In the genomic region with DNA sequence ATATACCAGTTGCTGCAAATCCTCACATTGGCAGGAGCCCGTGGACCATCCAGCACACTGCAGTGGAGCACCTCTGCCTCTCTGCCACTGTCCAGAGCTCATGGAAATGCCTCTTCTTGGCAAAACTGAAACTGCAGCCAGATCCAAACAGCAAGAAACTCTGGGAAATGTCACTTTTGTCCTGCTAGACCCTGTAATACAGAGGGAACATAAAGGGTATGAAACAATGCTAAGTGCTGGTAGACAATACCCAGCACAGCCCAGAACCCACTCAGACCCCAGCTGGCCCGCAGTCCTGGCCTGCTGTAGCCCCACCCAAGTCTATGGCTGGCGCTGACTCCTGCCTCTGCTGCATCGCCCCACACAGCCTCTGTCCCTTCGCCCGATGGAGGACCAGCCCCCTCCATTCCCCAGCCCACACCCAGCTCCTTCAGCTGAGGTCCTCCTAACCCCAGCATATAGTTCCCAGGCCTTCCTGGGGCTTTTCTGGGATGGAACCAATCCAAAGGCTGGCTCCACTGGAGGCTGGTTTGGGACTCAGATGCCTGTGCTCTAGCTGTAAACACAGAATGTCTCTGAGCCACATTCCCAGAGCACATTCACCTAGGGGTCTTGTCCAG, we compare ENCODE assay signal across 24 cellular contexts.
DNase-seq lines count a peak whose midpoint lies in the region; TF ChIP-seq lines count a peak whose summit lies in the region.
"Had no signal": no experiment of that assay in that cellular context is flagged by ENCODE, and none has a peak within 500 bp of the region (broad histone marks: within the 10 kb centered on the region; RNA-seq: fewer than 3 reads in every experiment).

No MANE protein-coding gene starts in this region.

- no peak overlapping the region for H2BK20ac ChIP-seq in H9 (ENCODE audit: low read depth, low read length, poor library complexity, severe bottlenecking)

- H3K4ac ChIP-seq in H9 (ENCODE audit: low read depth, low read length), result no peak overlapping the region

- H2AFZ ChIP-seq in H9 (ENCODE audit: low read length), result no peak overlapping the region

- no peak overlapping the region for H3T11ph ChIP-seq in H9 (ENCODE audit: low read length)

- TF ChIP-seq POLR2A in esophagus muscularis mucosa (IDR thresholded peaks at IDR 0.05; ENCODE audit: low read depth), result no peak
- TF ChIP-seq POLR2A in sigmoid colon (IDR thresholded peaks at IDR 0.05), result no peak

- no peak overlapping the region for H2BK12ac ChIP-seq in H9 (ENCODE audit: insufficient read length, low read depth, low read length)

- no peaks in the 10 kb centered on the region for H3K23me2 ChIP-seq in H9 (ENCODE audit: insufficient read length, low read depth, low read length, poor library complexity, severe bottlenecking)

- H3K4me3 Mint-ChIP-seq in CD14-positive monocyte, result no peak overlapping the region
- no peak overlapping the region for H3K4me3 Mint-ChIP-seq in H9
- no peak overlapping the region for H3K4me3 Mint-ChIP-seq in activated CD4-positive, alpha-beta memory T cell treated with anti-CD3 and anti-CD28 coated beads, Interleukin-2, amount 10 ng/mL, durations not matched to agents 7 days and 5 days
- H3K4me3 Mint-ChIP-seq: activated B cell treated with CpG ODN at 0.5 μM for 24 hours; activated naive CD4-positive, alpha-beta T cell treated with anti-CD3 and anti-CD28 coated beads for 36 hours; activated T-cell treated with anti-CD3 and anti-CD28 coated beads, Interleukin-2, amount 50 U/mL, for 4 hours; CD4-positive, alpha-beta memory T cell had no signal

- no peaks in the 10 kb centered on the region for H3K79me1 ChIP-seq in H9 (ENCODE audit: insufficient read depth, low read depth, low read length, poor library complexity, severe bottlenecking)

- peaks cover 0 to 8% (median 3%) of the 10 kb centered on the region in 3 donors for H3K27me3 Mint-ChIP-seq in CD14-positive monocyte (ENCODE audit: low read depth in 3 of 3)
- peaks cover 4% of the 10 kb centered on the region for H3K27me3 Mint-ChIP-seq in H9 (ENCODE audit: low read depth)
- no peaks in the 10 kb centered on the region for H3K27me3 Mint-ChIP-seq in activated CD4-positive, alpha-beta memory T cell treated with anti-CD3 and anti-CD28 coated beads, Interleukin-2, amount 10 ng/mL, durations not matched to agents 7 days and 5 days
- H3K27me3 Mint-ChIP-seq: activated B cell treated with CpG ODN at 0.5 μM for 24 hours had no signal

- H3K23ac ChIP-seq in H9 (ENCODE audit: insufficient read length, low read depth, low read length), result no peak overlapping the region

- H3K36me3 ChIP-seq in esophagus muscularis mucosa (no peaks in the 10 kb centered on the region), sigmoid colon (no peaks in the 10 kb centered on the region)
- H3K36me3 ChIP-seq: neutrophil, upper lobe of right lung had no signal

- POLR2A ChIA-PET in activated CD4-positive, alpha-beta memory T cell treated with anti-CD3 and anti-CD28 coated beads, Interleukin-2, amount 10 ng/mL, durations not matched to agents 7 days and 5 days (lab: Charles Lee), result no interaction called here

- no peak overlapping the region for H3K9ac ChIP-seq in H9 (ENCODE audit: extremely low read depth, insufficient read length, low read length)

- no peak overlapping the region for H4K91ac ChIP-seq in H9 (ENCODE audit: insufficient read length, low read depth, low read length)

- H3K4me3 ChIP-seq in esophagus muscularis mucosa, result no peak overlapping the region
- no peak overlapping the region for H3K4me3 ChIP-seq in sigmoid colon
- H3K4me3 ChIP-seq: SK-N-MC, upper lobe of right lung had no signal

- intact Hi-C loops in CD14-positive monocyte (cut with micrococcal nuclease) (no loop called here), esophagus muscularis mucosa (cut with DNase I) (no loop called here), sigmoid colon (cut with DNase I) (no loop called here)

- no peak for TF ChIP-seq CTCF in CD14-positive monocyte (IDR thresholded peaks at IDR 0.05)
- TF ChIP-seq CTCF in H9 (conservative IDR thresholded peaks at IDR 0.05), result no peak
- no peak for TF ChIP-seq CTCF in esophagus muscularis mucosa (IDR thresholded peaks at IDR 0.05)
- TF ChIP-seq CTCF in sigmoid colon (IDR thresholded peaks at IDR 0.05), result no peak

- no CpG with 5 or more reads among the region's 6 CpGs for WGBS in H9 (ENCODE audit: extremely low coverage, insufficient read length, low lambda C conversion rate)
- 75% methylated on average over 5 of the region's 6 CpGs for WGBS in esophagus muscularis mucosa
- 71 to 79% methylated on average over 6 of the region's 6 CpGs for WGBS in sigmoid colon, 2 donors

- H3K27ac ChIP-seq in H9 (ENCODE audit: insufficient read length, low read depth, low read length) (no peak overlapping the region), esophagus muscularis mucosa (replicated peaks in 1 of 4) (no peak overlapping the region), sigmoid colon (no peak overlapping the region)
- H3K27ac ChIP-seq: epithelial cell of prostate, neutrophil, SK-N-MC, upper lobe of right lung had no signal

- TF ChIP-seq EP300 in esophagus muscularis mucosa (IDR thresholded peaks at IDR 0.05), result no peak
- no peak for TF ChIP-seq EP300 in sigmoid colon (IDR thresholded peaks at IDR 0.05)

- CTCF ChIA-PET in activated CD4-positive, alpha-beta memory T cell treated with anti-CD3 and anti-CD28 coated beads, Interleukin-2, amount 10 ng/mL, durations not matched to agents 7 days and 5 days (lab: Charles Lee), result no interaction called here

- H3K27me3 ChIP-seq in H9 (ENCODE audit: insufficient read depth, low read length), result no peaks in the 10 kb centered on the region
- peaks cover 0 to 14% (median 0%) of the 10 kb centered on the region in 4 donors for H3K27me3 ChIP-seq in esophagus muscularis mucosa
- no peaks in the 10 kb centered on the region for H3K27me3 ChIP-seq in sigmoid colon
- H3K27me3 ChIP-seq: neutrophil, upper lobe of right lung had no signal

- H3K4me1 ChIP-seq in H9 (ENCODE audit: insufficient read depth, low read length), result peaks cover 12% of the 10 kb centered on the region; the same call in 1 of the 2 replicates
- H3K4me1 ChIP-seq in esophagus muscularis mucosa, result peaks cover 0 to 34% (median 4%) of the 10 kb centered on the region in 4 donors
- H3K4me1 ChIP-seq in sigmoid colon, result peaks cover 0 to 21% (median 3%) of the 10 kb centered on the region in 4 donors
- H3K4me1 ChIP-seq: upper lobe of right lung had no signal

- no peak overlapping the region for H3K18ac ChIP-seq in H9 (ENCODE audit: insufficient read length, low read depth, low read length)

- no peak overlapping the region for H4K5ac ChIP-seq in H9 (ENCODE audit: insufficient read length, low read depth, low read length)

- H3K56ac ChIP-seq in H9 (ENCODE audit: insufficient read length, low read depth, low read length), result no peak overlapping the region

- H3K9me3 ChIP-seq in H9 (ENCODE audit: control insufficient read depth, low read depth, low read length), result no peaks in the 10 kb centered on the region
- no peaks in the 10 kb centered on the region for H3K9me3 ChIP-seq in esophagus muscularis mucosa
- no peaks in the 10 kb centered on the region for H3K9me3 ChIP-seq in sigmoid colon
- H3K9me3 ChIP-seq: neutrophil, upper lobe of right lung had no signal

- 0 out of 2 replicates have a peak overlapping the region, but pooled peaks have one; percentile 34 for H3K14ac ChIP-seq in H9 (ENCODE audit: insufficient read depth, low read length)

- H2BK5ac ChIP-seq in H9 (ENCODE audit: insufficient read length, low read length), result no peak overlapping the region

- H4K8ac ChIP-seq in H9 (replicated peaks; ENCODE audit: insufficient read length, low read depth, low read length), result no peak overlapping the region

- H3K36me3 Mint-ChIP-seq in CD14-positive monocyte, result no peaks in the 10 kb centered on the region
- no peaks in the 10 kb centered on the region for H3K36me3 Mint-ChIP-seq in H9 (ENCODE audit: insufficient read depth in 1 of 3, low read depth in 3 of 3)
- H3K36me3 Mint-ChIP-seq in activated CD4-positive, alpha-beta memory T cell treated with anti-CD3 and anti-CD28 coated beads, Interleukin-2, amount 10 ng/mL, durations not matched to agents 7 days and 5 days (ENCODE audit: low read depth), result no peaks in the 10 kb centered on the region
- H3K36me3 Mint-ChIP-seq: CD4-positive, alpha-beta memory T cell had no signal

- no peak overlapping the region for H2BK15ac ChIP-seq in H9 (ENCODE audit: low read depth, low read length)

- H3K9me3 Mint-ChIP-seq in CD14-positive monocyte, result no peaks in the 10 kb centered on the region
- no peaks in the 10 kb centered on the region; a peak in 1 of 5 replicates for H3K9me3 Mint-ChIP-seq in H9
- H3K9me3 Mint-ChIP-seq in activated CD4-positive, alpha-beta memory T cell treated with anti-CD3 and anti-CD28 coated beads, Interleukin-2, amount 10 ng/mL, durations not matched to agents 7 days and 5 days, result no peaks in the 10 kb centered on the region
- H3K9me3 Mint-ChIP-seq: activated B cell treated with CpG ODN at 0.5 μM for 24 hours; activated naive CD4-positive, alpha-beta T cell treated with anti-CD3 and anti-CD28 coated beads for 36 hours; activated T-cell treated with anti-CD3 and anti-CD28 coated beads, Interleukin-2, amount 50 U/mL, for 4 hours had no signal

- no peaks in the 10 kb centered on the region for H3K79me2 ChIP-seq in H9 (ENCODE audit: insufficient read depth, low read length)

- H3K4me1 Mint-ChIP-seq in CD14-positive monocyte (no peaks in the 10 kb centered on the region), H9 (peaks cover 57 to 64% of the 10 kb centered on the region in 2 experiments)
- H3K4me1 Mint-ChIP-seq in activated CD4-positive, alpha-beta memory T cell treated with anti-CD3 and anti-CD28 coated beads, Interleukin-2, amount 10 ng/mL, durations not matched to agents 7 days and 5 days, result no peaks in the 10 kb centered on the region
- H3K4me1 Mint-ChIP-seq: activated B cell treated with CpG ODN at 0.5 μM for 24 hours; CD4-positive, alpha-beta memory T cell had no signal

- DNase-seq in CD14-positive monocyte (ENCODE audit: low spot score) (peak; percentile 41), H9 (peak; percentile 19), esophagus muscularis mucosa (ENCODE audit: extremely low spot score) (peak; percentile 89), sigmoid colon (peak; percentile 48)
- DNase-seq in activated CD4-positive, alpha-beta T cell treated with anti-CD3 and anti-CD28 coated beads for 48 hours, result no peak
- no peak for DNase-seq in activated CD4-positive, alpha-beta memory T cell treated with anti-CD3 and anti-CD28 coated beads, Interleukin-2, amount 10 ng/mL, durations not matched to agents 7 days and 5 days
- no peak for DNase-seq in activated T-cell treated with anti-CD3 and anti-CD28 coated beads, Interleukin-2, amount 50 U/mL, for 1 hour
- DNase-seq: activated B cell treated with CpG ODN at 0.5 μM for 24 hours; activated CD4-positive, alpha-beta T cell treated with anti-CD3 and anti-CD28 coated beads, Interleukin-2, amount 50 U/mL, for 48 hours; activated naive CD4-positive, alpha-beta T cell treated with anti-CD3 and anti-CD28 coated beads for 36 hours; activated T-cell treated with anti-CD3 and anti-CD28 coated beads, Interleukin-2, amount 50 U/mL, for 4 hours; amygdala; CD4-positive, alpha-beta memory T cell; DMS153; foreskin fibroblast; GDM1; KBM-7; NCI-H1436; stimulated activated CD4-positive, alpha-beta T cell treated with anti-CD3 and anti-CD28 coated beads, Interleukin-15, amount 100 ng/mL, for 24 hours; T-helper 9 cell; upper lobe of right lung had no signal

- H4K20me1 ChIP-seq in H9 (ENCODE audit: control insufficient read depth, insufficient read depth, insufficient read length), result no peaks in the 10 kb centered on the region

- H2AK5ac ChIP-seq in H9 (ENCODE audit: insufficient read length, low read length), result no peak overlapping the region

- H3K27ac Mint-ChIP-seq in CD14-positive monocyte (peak overlapping the region in 1 of 7 donors; percentile 13), H9 (no peak overlapping the region; a peak in 1 of 7 replicates)
- no peak overlapping the region for H3K27ac Mint-ChIP-seq in activated CD4-positive, alpha-beta memory T cell treated with anti-CD3 and anti-CD28 coated beads, Interleukin-2, amount 10 ng/mL, durations not matched to agents 7 days and 5 days
- H3K27ac Mint-ChIP-seq: activated B cell treated with CpG ODN at 0.5 μM for 24 hours; activated naive CD4-positive, alpha-beta T cell treated with anti-CD3 and anti-CD28 coated beads for 36 hours; CD4-positive, alpha-beta memory T cell had no signal

- no peak overlapping the region for H3K4me2 ChIP-seq in H9 (ENCODE audit: insufficient read depth, insufficient read length, low read length)

- no peak overlapping the region for H2BK120ac ChIP-seq in H9 (ENCODE audit: low read depth, low read length, poor library complexity, severe bottlenecking)

Comparison
In these comparisons a context has a peak if more than half of its experiments do, and no peak if none do; other contexts are left out.
1. DNase-seq: peak in CD14-positive monocyte (single experiment), H9 (single experiment), esophagus muscularis mucosa (single experiment) and sigmoid colon (single experiment); none in activated CD4-positive, alpha-beta T cell treated with anti-CD3 and anti-CD28 coated beads for 48 hours (single experiment), activated CD4-positive, alpha-beta memory T cell treated with anti-CD3 and anti-CD28 coated beads, Interleukin-2, amount 10 ng/mL, durations not matched to agents 7 days and 5 days (single experiment) and activated T-cell treated with anti-CD3 and anti-CD28 coated beads, Interleukin-2, amount 50 U/mL, for 1 hour (single experiment).